ENCODE assay signal across 19 cellular contexts in the genomic region with DNA sequence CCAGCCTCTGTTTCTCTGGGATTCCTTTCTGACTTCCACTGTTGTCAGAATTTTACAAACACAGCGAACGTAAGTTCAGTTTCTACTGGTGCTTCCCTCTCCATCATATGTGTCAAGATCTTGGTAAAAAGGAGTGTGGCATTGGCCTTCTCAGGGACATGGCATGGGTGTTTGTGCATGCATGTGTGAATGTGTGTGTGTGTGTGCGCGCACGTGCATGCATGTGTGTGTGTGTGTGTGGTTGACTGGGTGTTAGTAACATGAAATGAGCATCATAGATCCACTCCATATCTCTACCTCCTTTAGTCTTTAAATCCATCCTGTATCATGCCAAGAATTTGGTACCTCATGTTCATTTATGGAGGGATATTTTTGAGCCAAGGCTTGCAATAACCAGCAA.
"Had no signal": no experiment of that assay in that cellular context is flagged by ENCODE, and none has a peak within 500 bp of the region (broad histone marks: within the 10 kb centered on the region; RNA-seq: fewer than 3 reads in every experiment).

No MANE protein-coding gene starts in this region.

- H3K36me3 ChIP-seq: MG63 had no signal

- H3K4me2 ChIP-seq: SK-N-SH had no signal

- H3K9ac ChIP-seq: SK-N-SH had no signal

- H3K27me3 ChIP-seq: MG63 had no signal

- H3K9me3 ChIP-seq: MG63, SK-N-SH had no signal

- H3K4me3 ChIP-seq: MG63 had no signal

- DNase-seq: IMR-90, Karpas-422, KG1, MG63, NCI-H1092 treated with DMSO at 0.1 percent for 48 hours, NCI-H1436, NCI-H187, NCI-H2029, NCI-H2081 treated with DMSO at 0.1 percent for 48 hours, NCI-H2171, NCI-H226, NCI-H446, NCI-H510A, NCI-H524 treated with DMSO at 0.1 percent for 48 hours, NCI-H69, NCI-H774, Right ventricle myocardium superior, RPMI8226, SK-N-SH had no signal
